Comparison of ENCODE assay signal across 12 cellular contexts in genomic region chr1:213983589-213984386, GRCh38. TPM values are rescaled to one million over a fixed set of nuclear protein-coding genes. Genes with fewer than 3 reads are reported as not detected.
A peak's percentile ranks its signal among the peaks of the same experiment; 100 is the strongest.
DNase-seq lines count a peak whose midpoint lies in the region; FAIRE-seq and TF ChIP-seq lines count a peak whose summit lies in the region.
"Had no signal": no experiment of that assay in that cellular context is flagged by ENCODE, and none has a peak within 500 bp of the region (broad histone marks: within the 10 kb centered on the region; RNA-seq: fewer than 3 reads in every experiment).

No MANE protein-coding gene starts in this region.

- H3K79me2 ChIP-seq in astrocyte (ENCODE audit: insufficient read depth, low read length) (no peaks in the 10 kb centered on the region), mesendoderm (ENCODE audit: control insufficient read depth, insufficient read depth, low read length) (no peaks in the 10 kb centered on the region), PC-9 (ENCODE audit: low read depth) (no peaks in the 10 kb centered on the region)

- no peak overlapping the region for H3K4ac ChIP-seq in mesendoderm (ENCODE audit: low read depth, low read length)

- H3K23ac ChIP-seq in mesendoderm (ENCODE audit: low read length): no peak overlapping the region

- H3K9ac ChIP-seq in BLaER1 treated with 17β-estradiol and CSF1 and Interleukin-3, amounts not matched to agents 10 nM and 100 nM: no peak overlapping the region
- H3K9ac ChIP-seq in HUES6 (ENCODE audit: low read length): peak overlapping the region; percentile 49
- H3K9ac ChIP-seq in astrocyte (ENCODE audit: low read length): no peak overlapping the region
- H3K9ac ChIP-seq in mesendoderm (ENCODE audit: low read length): peak overlapping the region; percentile 64

- H3K18ac ChIP-seq in mesendoderm (ENCODE audit: low read length): no peak overlapping the region

- H3K27me3 ChIP-seq in BLaER1 treated with 17β-estradiol and CSF1 and Interleukin-3, amounts not matched to agents 10 nM and 100 nM: peaks cover 58 to 76% (median 62%) of the 10 kb centered on the region in 11 experiments
- H3K27me3 ChIP-seq in HUES6 (ENCODE audit: control insufficient read depth, insufficient read depth, low read length) (peaks cover 86% of the 10 kb centered on the region), astrocyte (ENCODE audit: insufficient read depth, low read length) (peaks cover 65% of the 10 kb centered on the region), mesendoderm (ENCODE audit: insufficient read depth, low read length, poor library complexity) (peaks cover 44% of the 10 kb centered on the region), PC-9 (ENCODE audit: insufficient read depth, low read depth) (no peaks in the 10 kb centered on the region)

- H3K4me3 Mint-ChIP-seq in astrocyte (ENCODE audit: unreplicated experiment): peak overlapping the region; percentile 40

- H3K79me1 ChIP-seq in mesendoderm (ENCODE audit: low read length): no peaks in the 10 kb centered on the region

- H2BK5ac ChIP-seq in mesendoderm (ENCODE audit: low read length): no peak overlapping the region

- H3F3A ChIP-seq in PC-9 (ENCODE audit: insufficient read depth, low read depth): no peaks in the 10 kb centered on the region

- no peak for DNase-seq in astrocyte (ENCODE audit: low read depth)
- peak; percentile 50 for DNase-seq in mesendoderm
- no peak for DNase-seq in PC-9
- no peak for DNase-seq in GM10266 (ENCODE audit: extremely low spot score)
- DNase-seq in GM10248 (ENCODE audit: extremely low spot score): no peak
- DNase-seq in HPDE6-E6E7 (ENCODE audit: extremely low spot score): no peak
- DNase-seq: GOT3 had no signal

- H3K36me3 ChIP-seq in BLaER1 treated with 17β-estradiol and CSF1 and Interleukin-3, amounts not matched to agents 10 nM and 100 nM: no peaks in the 10 kb centered on the region
- H3K36me3 ChIP-seq in HUES6 (ENCODE audit: control insufficient read depth, insufficient read depth, low read length): no peaks in the 10 kb centered on the region
- H3K36me3 ChIP-seq in astrocyte (ENCODE audit: insufficient read depth, low read length): no peaks in the 10 kb centered on the region
- H3K36me3 ChIP-seq in mesendoderm (ENCODE audit: control insufficient read depth, insufficient read depth, low read length): no peaks in the 10 kb centered on the region
- H3K36me3 ChIP-seq in PC-9 (ENCODE audit: low read depth): no peaks in the 10 kb centered on the region
- H3K36me3 ChIP-seq: breast epithelium had no signal

- no CpG with 5 or more reads among the region's 31 CpGs for WGBS in mesendoderm (ENCODE audit: extremely low coverage, insufficient coverage, low lambda C conversion rate)

- TF ChIP-seq CTCF in astrocyte (IDR thresholded peaks at IDR 0.05; ENCODE audit: insufficient read depth, low read depth, low read length): no peak
- no peak for TF ChIP-seq CTCF in PC-9 (conservative IDR thresholded peaks at IDR 0.05)
- TF ChIP-seq CTCF in GM10266 (IDR thresholded peaks at IDR 0.05; ENCODE audit: control insufficient read depth, insufficient read depth, low read depth, missing control alignments): no peak
- no peak for TF ChIP-seq CTCF in GM10248 (IDR thresholded peaks at IDR 0.05; ENCODE audit: control extremely low read depth, extremely low read depth, low read depth, missing control alignments)

- H4K8ac ChIP-seq in mesendoderm (ENCODE audit: low read depth, low read length): no peak overlapping the region

- intact Hi-C loops in PC-9 (cut with micrococcal nuclease; ENCODE audit: unreplicated experiment): no loop called here

- peaks cover 3% of the 10 kb centered on the region for H3K4me1 Mint-ChIP-seq in astrocyte (ENCODE audit: low read depth, unreplicated experiment)

- FAIRE-seq in astrocyte (lab: Jason Lieb, UNC): no peak
- FAIRE-seq: frontal cortex, GM12891 had no signal

- no peaks in the 10 kb centered on the region for H3K9me2 ChIP-seq in PC-9 (ENCODE audit: insufficient read depth)

- peaks cover 3% of the 10 kb centered on the region for H3K36me3 Mint-ChIP-seq in astrocyte (ENCODE audit: low read depth, unreplicated experiment)

- H2AFZ ChIP-seq in astrocyte (ENCODE audit: low read depth, low read length) (no peak overlapping the region), PC-9 (no peak overlapping the region)

- peaks cover 27 to 48% (median 37%) of the 10 kb centered on the region in 11 experiments for H3K9me3 ChIP-seq in BLaER1 treated with 17β-estradiol and CSF1 and Interleukin-3, amounts not matched to agents 10 nM and 100 nM (replicated peaks in 1 of 11)
- H3K9me3 ChIP-seq in HUES6 (ENCODE audit: control insufficient read depth, insufficient read depth, low read depth, low read length) (no peaks in the 10 kb centered on the region), astrocyte (ENCODE audit: insufficient read depth, low read depth, low read length) (no peaks in the 10 kb centered on the region), PC-9 (ENCODE audit: insufficient read depth, low read depth) (no peaks in the 10 kb centered on the region)
- H3K9me3 ChIP-seq: breast epithelium had no signal

- no peak overlapping the region for H4K5ac ChIP-seq in mesendoderm (ENCODE audit: low read length)

- CTCF ChIA-PET in PC-9 (lab: Charles Lee) (no interaction called here), GM10248 (lab: Yijun Ruan, JAX) (no interaction called here)

- peaks cover 0 to 14% (median 0%) of the 10 kb centered on the region in 11 experiments; a peak in 3 of 22 replicates for H4K20me1 ChIP-seq in BLaER1 treated with 17β-estradiol and CSF1 and Interleukin-3, amounts not matched to agents 10 nM and 100 nM
- H4K20me1 ChIP-seq in astrocyte (ENCODE audit: insufficient read depth, low read length): no peaks in the 10 kb centered on the region
- no peaks in the 10 kb centered on the region for H4K20me1 ChIP-seq in PC-9 (ENCODE audit: insufficient read depth)

- H3K4me1 ChIP-seq in BLaER1 treated with 17β-estradiol and CSF1 and Interleukin-3, amounts not matched to agents 10 nM and 100 nM: peaks cover 0 to 19% (median 8%) of the 10 kb centered on the region in 10 experiments; a peak in 9 of 20 replicates
- H3K4me1 ChIP-seq in HUES6 (ENCODE audit: control insufficient read depth, insufficient read depth, low read length) (peaks cover 53% of the 10 kb centered on the region), astrocyte (ENCODE audit: insufficient read depth, low read length) (peaks cover 13% of the 10 kb centered on the region), mesendoderm (ENCODE audit: control insufficient read depth, low read depth, low read length) (peaks cover 6% of the 10 kb centered on the region), PC-9 (replicated peaks; ENCODE audit: insufficient read depth) (no peaks in the 10 kb centered on the region)

- no peak overlapping the region for H3K27ac ChIP-seq in BLaER1 treated with 17β-estradiol and CSF1 and Interleukin-3, amounts not matched to agents 10 nM and 100 nM
- H3K27ac ChIP-seq in HUES6 (ENCODE audit: low read depth, low read length): no peak overlapping the region
- H3K27ac ChIP-seq in astrocyte (ENCODE audit: low read depth, low read length): no peak overlapping the region
- H3K27ac ChIP-seq in mesendoderm (ENCODE audit: low read depth, low read length): no peak overlapping the region
- H3K27ac ChIP-seq in PC-9: no peak overlapping the region

- no TSS peak for BruUV-seq in PC-9 (replicated peaks; lab: Mats Ljungman, UMichigan)

- H3K27ac Mint-ChIP-seq in astrocyte (ENCODE audit: unreplicated experiment): no peak overlapping the region

- H2BK120ac ChIP-seq in mesendoderm (ENCODE audit: low read depth, low read length): no peak overlapping the region

- no peak overlapping the region for H2AK5ac ChIP-seq in mesendoderm (ENCODE audit: low read length)

- peaks cover 67% of the 10 kb centered on the region for H3K27me3 Mint-ChIP-seq in astrocyte (ENCODE audit: low read depth, unreplicated experiment)

- H3K4me2 ChIP-seq in BLaER1 treated with 17β-estradiol and CSF1 and Interleukin-3, amounts not matched to agents 10 nM and 100 nM: peak overlapping the region in 6 of 11 experiments; percentile 17 to 55 (median 30); a peak in 11 of 22 replicates
- H3K4me2 ChIP-seq in astrocyte (ENCODE audit: low read length) (peak overlapping the region; percentile 88), mesendoderm (ENCODE audit: low read length) (peak overlapping the region; percentile 98), PC-9 (no peak overlapping the region)

- H2BK15ac ChIP-seq in mesendoderm (replicated peaks; ENCODE audit: low read depth): no peak overlapping the region

- no peak overlapping the region for H3K4me3 ChIP-seq in BLaER1 treated with 17β-estradiol and CSF1 and Interleukin-3, amounts not matched to agents 10 nM and 100 nM
- H3K4me3 ChIP-seq in HUES6 (ENCODE audit: low read depth, low read length): peak overlapping the region; percentile 82
- no peak overlapping the region for H3K4me3 ChIP-seq in astrocyte (ENCODE audit: insufficient read depth, low read depth, low read length)
- no peak overlapping the region for H3K4me3 ChIP-seq in mesendoderm (ENCODE audit: low read length)
- no peak overlapping the region for H3K4me3 ChIP-seq in PC-9

- H3K9me3 Mint-ChIP-seq in astrocyte (ENCODE audit: unreplicated experiment): peaks cover 5% of the 10 kb centered on the region

- peak overlapping the region; percentile 89 for H3K56ac ChIP-seq in mesendoderm (ENCODE audit: low read length)

- POLR2A ChIA-PET in PC-9 (lab: Charles Lee; ENCODE audit: unreplicated experiment) (no interaction called here), GM10248 (lab: Yijun Ruan, JAX) (no interaction called here)

RNA-seq across cellular contexts. Expression of gene PROX1, which starts 4.0 kb away (rescaled TPM):
- total RNA-seq in astrocyte (1.9 and 4.8 TPM in 2 replicates), PC-9 (2021) (not detected in 2 replicates)
- polyA plus RNA-seq in mesendoderm (2013, experiment 1 of 2): 0.42 TPM
- polyA plus RNA-seq in mesendoderm (2013, experiment 2 of 2): 0.36 TPM

Comparison
In these comparisons a context has a peak if more than half of its experiments do, and no peak if none do; other contexts are left out.
1. H3K9ac ChIP-seq: peak in HUES6 (single experiment) and mesendoderm (single experiment); none in BLaER1 treated with 17β-estradiol and CSF1 and Interleukin-3, amounts not matched to agents 10 nM and 100 nM (0 of 11) and astrocyte (single experiment).